ENCODE assay signal across 16 cellular contexts in genomic region chr5:57937501-57937900, GRCh38.
DNase-seq lines count a peak whose midpoint lies in the region; ATAC-seq, FAIRE-seq and TF ChIP-seq lines count a peak whose summit lies in the region.
"Had no signal": no experiment of that assay in that cellular context is flagged by ENCODE, and none has a peak within 500 bp of the region (broad histone marks: within the 10 kb centered on the region; RNA-seq: fewer than 3 reads in every experiment).

No MANE protein-coding gene starts in this region.

- no peak for TF ChIP-seq CTCF in mucosa of descending colon (IDR thresholded peaks at IDR 0.05)

- intact Hi-C loops in mucosa of descending colon (cut with DNase I, micrococcal nuclease) = no loop called here

- ATAC-seq in mucosa of descending colon = no peak

- H3K4me1 ChIP-seq in adipocyte (ENCODE audit: control insufficient read depth, insufficient read depth, low read length) = no peaks in the 10 kb centered on the region
- H3K4me1 ChIP-seq in mucosa of descending colon (ENCODE audit: low read depth) = no peaks in the 10 kb centered on the region
- H3K4me1 ChIP-seq: HAP-1 had no signal

- H3K36me3 ChIP-seq in adipocyte (ENCODE audit: control insufficient read depth, insufficient read depth, low read length, severe bottlenecking) (no peaks in the 10 kb centered on the region), mucosa of descending colon (ENCODE audit: low read depth) (no peaks in the 10 kb centered on the region)
- H3K36me3 ChIP-seq: BLaER1 treated with 17β-estradiol and CSF1 and Interleukin-3, amounts not matched to agents 10 nM and 100 nM; HAP-1; SJCRH30 had no signal

- H3K27me3 ChIP-seq in adipocyte (replicated peaks; ENCODE audit: control insufficient read depth, insufficient read depth, low read length) = no peaks in the 10 kb centered on the region
- H3K27me3 ChIP-seq: BLaER1 treated with 17β-estradiol and CSF1 and Interleukin-3, amounts not matched to agents 10 nM and 100 nM; SJCRH30 had no signal

- H3K9me3 ChIP-seq in adipocyte (ENCODE audit: control insufficient read depth, low read length) = no peaks in the 10 kb centered on the region
- H3K9me3 ChIP-seq in mucosa of descending colon = no peaks in the 10 kb centered on the region
- H3K9me3 ChIP-seq: BLaER1 treated with 17β-estradiol and CSF1 and Interleukin-3, amounts not matched to agents 10 nM and 100 nM; HAP-1 had no signal

- DNase-seq in EH (ENCODE audit: low read depth) (peak; percentile 7), HTR-8/SVneo (ENCODE audit: insufficient read length, low spot score) (no peak), adipocyte (ENCODE audit: low read depth) (peak; percentile 16), iris pigment epithelial cell (ENCODE audit: low read depth) (peak; percentile 25), SHP77 treated with DMSO at 0.1 percent for 48 hours (lab: John Stamatoyannopoulos, UW) (no peak), mucosa of descending colon (no peak)
- DNase-seq in stimulated activated CD8-positive, alpha-beta memory T cell treated with anti-CD3 and anti-CD28 coated beads, Interleukin-4, amount 100 ng/mL, for 48 hours = no peak
- DNase-seq: DMS153, NCI-H1048, NCI-H1694 treated with DMSO at 0.1 percent for 48 hours, NCI-H748 treated with DMSO at 0.1 percent for 48 hours had no signal

- H3K9ac ChIP-seq in adipocyte (ENCODE audit: low read length) = no peak overlapping the region
- H3K9ac ChIP-seq: BLaER1 treated with 17β-estradiol and CSF1 and Interleukin-3, amounts not matched to agents 10 nM and 100 nM had no signal

- H3K4me3 ChIP-seq in adipocyte (ENCODE audit: low read length) (no peak overlapping the region), mucosa of descending colon (no peak overlapping the region)
- H3K4me3 ChIP-seq: BLaER1 treated with 17β-estradiol and CSF1 and Interleukin-3, amounts not matched to agents 10 nM and 100 nM; HAP-1; SJCRH30 had no signal

- peak; percentile 46 for FAIRE-seq in HTR-8/SVneo (lab: Jason Lieb, UNC)
- FAIRE-seq: GM12892, RCC 7860 had no signal

Comparison
In these comparisons a context has a peak if more than half of its experiments do, and no peak if none do; other contexts are left out.
1. DNase-seq: peak in EH (single experiment), adipocyte (single experiment) and iris pigment epithelial cell (single experiment); none in HTR-8/SVneo (single experiment), stimulated activated CD8-positive, alpha-beta memory T cell treated with anti-CD3 and anti-CD28 coated beads, Interleukin-4, amount 100 ng/mL, for 48 hours (single experiment), SHP77 treated with DMSO at 0.1 percent for 48 hours (single experiment) and mucosa of descending colon (0 of 3).